8 cellular contexts compared by ENCODE assay signal in genomic region chr9:91192379-91192775, GRCh38.
DNase-seq lines count a peak whose midpoint lies in the region; ATAC-seq and TF ChIP-seq lines count a peak whose summit lies in the region.

No MANE protein-coding gene starts in this region.

- no peaks in the 10 kb centered on the region for H3K36me3 ChIP-seq in cardiac muscle cell
- H3K36me3 ChIP-seq in tibial artery = no peaks in the 10 kb centered on the region

- H3K4me3 ChIP-seq in cardiac muscle cell = no peak overlapping the region
- peak overlapping the region; percentile 54 to 62 for H3K4me3 ChIP-seq in tibial artery

- H3K4me1 Mint-ChIP-seq in activated T-helper 2 cell treated with anti-CD3 and anti-CD28 coated beads, Interferon-gamma antibody, Interleukin-2, Interleukin-4, amounts not matched to agents 10 μg/mL and 5 μg/mL and 100 μg/mL, durations not matched to agents 14 hours and 24 hours and 36 hours (ENCODE audit: low read depth) = peaks cover 56% of the 10 kb centered on the region

- H3K36me3 Mint-ChIP-seq in activated T-helper 2 cell treated with anti-CD3 and anti-CD28 coated beads, Interferon-gamma antibody, Interleukin-2, Interleukin-4, amounts not matched to agents 10 μg/mL and 5 μg/mL and 100 μg/mL, durations not matched to agents 14 hours and 24 hours and 36 hours (ENCODE audit: low read depth) = peaks cover 24% of the 10 kb centered on the region

- peaks cover 17% of the 10 kb centered on the region for H3K9me3 Mint-ChIP-seq in activated T-helper 2 cell treated with anti-CD3 and anti-CD28 coated beads, Interferon-gamma antibody, Interleukin-2, Interleukin-4, amounts not matched to agents 10 μg/mL and 5 μg/mL and 100 μg/mL, durations not matched to agents 14 hours and 24 hours and 36 hours

- H3K27ac ChIP-seq in cardiac muscle cell = peak overlapping the region; percentile 99
- peak overlapping the region; percentile 98 to 99 for H3K27ac ChIP-seq in tibial artery

- H3K4me3 Mint-ChIP-seq in activated T-helper 2 cell treated with anti-CD3 and anti-CD28 coated beads, Interferon-gamma antibody, Interleukin-2, Interleukin-4, amounts not matched to agents 10 μg/mL and 5 μg/mL and 100 μg/mL, durations not matched to agents 14 hours and 24 hours and 36 hours (ENCODE audit: low read depth) = peak overlapping the region; percentile 50

- peak overlapping the region; percentile 96 for H3K27ac Mint-ChIP-seq in activated T-helper 2 cell treated with anti-CD3 and anti-CD28 coated beads, Interferon-gamma antibody, Interleukin-2, Interleukin-4, amounts not matched to agents 10 μg/mL and 5 μg/mL and 100 μg/mL, durations not matched to agents 14 hours and 24 hours and 36 hours

- TF ChIP-seq CTCF in cardiac muscle cell (IDR thresholded peaks at IDR 0.05; ENCODE audit: low read depth, low read length) (no peak), tibial artery (IDR thresholded peaks at IDR 0.05) (no peak)

- ATAC-seq in left cardiac atrium (no peak), left lobe of liver (no peak), HG03378 (IDR thresholded peaks at IDR 0.05; ENCODE audit: unreplicated experiment) (no peak), HG02759 (IDR thresholded peaks at IDR 0.05; ENCODE audit: unreplicated experiment) (no peak), GM21447 (IDR thresholded peaks at IDR 0.05; ENCODE audit: unreplicated experiment) (no peak)

- H3K27me3 Mint-ChIP-seq in activated T-helper 2 cell treated with anti-CD3 and anti-CD28 coated beads, Interferon-gamma antibody, Interleukin-2, Interleukin-4, amounts not matched to agents 10 μg/mL and 5 μg/mL and 100 μg/mL, durations not matched to agents 14 hours and 24 hours and 36 hours (ENCODE audit: low read depth) = no peaks in the 10 kb centered on the region

- no peaks in the 10 kb centered on the region for H3K9me3 ChIP-seq in cardiac muscle cell (ENCODE audit: low read depth)
- no peaks in the 10 kb centered on the region for H3K9me3 ChIP-seq in tibial artery

- intact Hi-C loops in left cardiac atrium (cut with DNase I) = loop anchor here in 1 of 2 donors (5.0 kb wide), 2 partner anchors 75 to 90 kb away; no protein-coding TSS in a partner anchor
- intact Hi-C loops in activated T-helper 2 cell treated with anti-CD3 and anti-CD28 coated beads, Interferon-gamma antibody, Interleukin-2, Interleukin-4, amounts not matched to agents 10 μg/mL and 5 μg/mL and 100 μg/mL, durations not matched to agents 14 hours and 24 hours and 36 hours (cut with micrococcal nuclease) = loop anchor here (5.0 to 10.0 kb wide), 4 partner anchors 105 to 520 kb away; no protein-coding TSS in a partner anchor
- intact Hi-C loops in tibial artery (cut with DNase I; ENCODE audit: low total_unique reads) = loop anchor here (2.0 to 5.0 kb wide), 3 partner anchors 75 to 270 kb away; partner anchors contain the start of gene NFIL3

- H3K27me3 ChIP-seq in cardiac muscle cell (no peaks in the 10 kb centered on the region), tibial artery (no peaks in the 10 kb centered on the region)

- DNase-seq in cardiac muscle cell (ENCODE audit: low read depth in 1 of 2, low spot score in 1 of 2) (peak; percentile 29 to 44), left cardiac atrium (no peak), left lobe of liver (ENCODE audit: low spot score) (peak; percentile 44), tibial artery (no peak)
- no peak for DNase-seq in activated T-helper 2 cell treated with anti-CD3 and anti-CD28 coated beads, Interferon-gamma antibody, Interleukin-2, Interleukin-4, amounts not matched to agents 10 μg/mL and 5 μg/mL and 100 μg/mL, durations not matched to agents 14 hours and 24 hours and 36 hours (ENCODE audit: low spot score)

- H3K4me1 ChIP-seq in cardiac muscle cell (ENCODE audit: low read depth) (peaks cover 34% of the 10 kb centered on the region), tibial artery (peaks cover 0 to 54% (median 32%) of the 10 kb centered on the region in 4 donors)

Comparison
In these comparisons a context has a peak if more than half of its experiments do, and no peak if none do; other contexts are left out.
1. DNase-seq: peak in cardiac muscle cell (2 of 2) and left lobe of liver (single experiment); none in left cardiac atrium (single experiment), activated T-helper 2 cell treated with anti-CD3 and anti-CD28 coated beads, Interferon-gamma antibody, Interleukin-2, Interleukin-4, amounts not matched to agents 10 μg/mL and 5 μg/mL and 100 μg/mL, durations not matched to agents 14 hours and 24 hours and 36 hours (single experiment) and tibial artery (0 of 2).